ENCODE assay signal across 14 cellular contexts in genomic region chr13:113421673-113422270, GRCh38. TPM values are rescaled to one million over a fixed set of nuclear protein-coding genes. Genes with fewer than 3 reads are reported as not detected.
A peak's percentile ranks its signal among the peaks of the same experiment; 100 is the strongest.
DNase-seq lines count a peak whose midpoint lies in the region; ATAC-seq and TF ChIP-seq lines count a peak whose summit lies in the region.
"Had no signal": no experiment of that assay in that cellular context is flagged by ENCODE, and none has a peak within 500 bp of the region (broad histone marks: within the 10 kb centered on the region; RNA-seq: fewer than 3 reads in every experiment).

No MANE protein-coding gene starts in this region.

- ATAC-seq in SK-N-SH treated with all-trans-retinoic acid at 6 μM for 48 hours (peak; percentile 40), HG03280 (IDR thresholded peaks at IDR 0.05; ENCODE audit: unreplicated experiment) (no peak)
- ATAC-seq: activated naive CD4-positive, alpha-beta T cell treated with anti-CD3 and anti-CD28 coated beads, Interleukin-2, amount 50 U/mL, for 72 hours had no signal

- H2AFZ ChIP-seq in PC-9, result no peak overlapping the region

- no peaks in the 10 kb centered on the region for H3K9me3 ChIP-seq in PC-9 (ENCODE audit: insufficient read depth, low read depth)
- H3K9me3 ChIP-seq: colonic mucosa had no signal

- H3K27me3 Mint-ChIP-seq in progenitor cell of endocrine pancreas, result no peaks in the 10 kb centered on the region

- no peaks in the 10 kb centered on the region for H3K79me2 ChIP-seq in PC-9 (ENCODE audit: low read depth)

- TF ChIP-seq CTCF in fibroblast of mammary gland (conservative IDR thresholded peaks at IDR 0.05; ENCODE audit: control insufficient read depth, insufficient read depth, low read depth, low read length) (no peak), progenitor cell of endocrine pancreas (IDR thresholded peaks at IDR 0.05; ENCODE audit: unreplicated experiment) (no peak), PC-9 (conservative IDR thresholded peaks at IDR 0.05) (no peak)

- no peak overlapping the region for H3K4me2 ChIP-seq in PC-9

- peaks cover 9% of the 10 kb centered on the region for H3K4me1 ChIP-seq in PC-9 (replicated peaks; ENCODE audit: insufficient read depth)
- H3K4me1 ChIP-seq: colonic mucosa had no signal

- no peaks in the 10 kb centered on the region for H4K20me1 ChIP-seq in PC-9 (ENCODE audit: insufficient read depth)

- CTCF ChIA-PET in HEK293T (lab: Yijun Ruan, JAX) (no interaction called here), PC-9 (lab: Charles Lee) (no interaction called here)

- no peak overlapping the region for H3K27ac ChIP-seq in PC-9
- H3K27ac ChIP-seq: colonic mucosa had no signal

- H3K9me3 Mint-ChIP-seq in progenitor cell of endocrine pancreas (ENCODE audit: low read depth), result no peaks in the 10 kb centered on the region
- H3K9me3 Mint-ChIP-seq: activated naive CD4-positive, alpha-beta T cell treated with anti-CD3 and anti-CD28 coated beads, Interleukin-2, amount 50 U/mL, for 72 hours; immature natural killer cell had no signal

- peak overlapping the region; percentile 10 for H3K27ac Mint-ChIP-seq in progenitor cell of endocrine pancreas
- H3K27ac Mint-ChIP-seq: activated naive CD4-positive, alpha-beta T cell treated with anti-CD3 and anti-CD28 coated beads, Interleukin-2, amount 50 U/mL, for 72 hours; immature natural killer cell had no signal

- peaks cover 7% of the 10 kb centered on the region for H3K4me1 Mint-ChIP-seq in progenitor cell of endocrine pancreas (ENCODE audit: low read depth)
- H3K4me1 Mint-ChIP-seq: immature natural killer cell had no signal

- intact Hi-C loops in PC-9 (cut with micrococcal nuclease; ENCODE audit: unreplicated experiment), result no loop called here

- DNase-seq in AG08396 (ENCODE audit: low spot score), result peak; percentile 70
- DNase-seq in fibroblast of mammary gland (ENCODE audit: low read depth), result peak; percentile 59
- no peak for DNase-seq in progenitor cell of endocrine pancreas (ENCODE audit: low spot score, unreplicated experiment)
- DNase-seq in HEK293T (ENCODE audit: extremely low spot score), result no peak
- no peak for DNase-seq in GDM1 (lab: John Stamatoyannopoulos, UW)
- DNase-seq in PC-9, result no peak
- DNase-seq: colonic mucosa, immature natural killer cell, NCI-H1105 treated with DMSO at 0.1 percent for 48 hours, NCI-H2227 treated with DMSO at 0.1 percent for 48 hours had no signal

- no peak overlapping the region for H3K4me3 Mint-ChIP-seq in progenitor cell of endocrine pancreas (ENCODE audit: low read depth)
- H3K4me3 Mint-ChIP-seq: IgD-negative memory B cell, immature natural killer cell had no signal

- BruUV-seq in PC-9 (replicated peaks; lab: Mats Ljungman, UMichigan), result no TSS peak

- peaks cover 12% of the 10 kb centered on the region for H3K36me3 Mint-ChIP-seq in progenitor cell of endocrine pancreas (ENCODE audit: insufficient read depth)
- H3K36me3 Mint-ChIP-seq: activated naive CD4-positive, alpha-beta T cell treated with anti-CD3 and anti-CD28 coated beads, Interleukin-2, amount 50 U/mL, for 72 hours had no signal

- no peak overlapping the region for H3K4me3 ChIP-seq in fibroblast of mammary gland (ENCODE audit: control insufficient read depth, low read depth, low read length)
- no peak overlapping the region for H3K4me3 ChIP-seq in PC-9
- H3K4me3 ChIP-seq: colonic mucosa had no signal

- no peaks in the 10 kb centered on the region for H3K36me3 ChIP-seq in PC-9 (ENCODE audit: low read depth)
- H3K36me3 ChIP-seq: colonic mucosa had no signal

- POLR2A ChIA-PET in HEK293T (lab: Yijun Ruan, JAX) (no interaction called here), PC-9 (lab: Charles Lee; ENCODE audit: unreplicated experiment) (no interaction called here)

- no peaks in the 10 kb centered on the region for H3K9me2 ChIP-seq in PC-9 (ENCODE audit: insufficient read depth)

- peaks cover 19% of the 10 kb centered on the region for H3K27me3 ChIP-seq in PC-9 (ENCODE audit: insufficient read depth, low read depth)
- H3K27me3 ChIP-seq: colonic mucosa had no signal

- peaks cover 23% of the 10 kb centered on the region for H3F3A ChIP-seq in PC-9 (ENCODE audit: insufficient read depth, low read depth)

TF ChIP-seq in SK-N-SH treated with all-trans-retinoic acid at 6 μM for 48 hours, 23 proteins besides CTCF, POLR2A, EP300 and RAD21 (continues in another document):
- no peak for TF ChIP-seq BACH2 (CRISPR knock-in tag; IDR thresholded peaks at IDR 0.05; ENCODE audit: borderline replicate concordance)
- no peak for TF ChIP-seq OSR1 (CRISPR knock-in tag; IDR thresholded peaks at IDR 0.05)
- no peak for TF ChIP-seq POU6F1 (CRISPR knock-in tag; IDR thresholded peaks at IDR 0.05; ENCODE audit: borderline replicate concordance, low read depth)
- no peak for TF ChIP-seq CSRNP3 (CRISPR knock-in tag; IDR thresholded peaks at IDR 0.05)
- TF ChIP-seq SNAI2 (CRISPR knock-in tag; IDR thresholded peaks at IDR 0.05), result no peak
- TF ChIP-seq TOX (CRISPR knock-in tag; IDR thresholded peaks at IDR 0.05; ENCODE audit: borderline replicate concordance), result no peak

TF ChIP-seq in HEK293T, 16 proteins besides CTCF, POLR2A, EP300 and RAD21:
- TF ChIP-seq ZNF384 (IDR thresholded peaks at IDR 0.05) (no peak), LEF1 (IDR thresholded peaks at IDR 0.05; ENCODE audit: borderline replicate concordance) (no peak), FOXA1 (IDR thresholded peaks at IDR 0.05) (no peak), HDGF (IDR thresholded peaks at IDR 0.05; ENCODE audit: borderline replicate concordance) (no peak), NFRKB (IDR thresholded peaks at IDR 0.05) (no peak), TARDBP (IDR thresholded peaks at IDR 0.05) (no peak), BHLHE40 (IDR thresholded peaks at IDR 0.05; ENCODE audit: borderline replicate concordance) (no peak), PKNOX1 (IDR thresholded peaks at IDR 0.05) (no peak), SP1 (IDR thresholded peaks at IDR 0.05) (no peak), FOXM1 (IDR thresholded peaks at IDR 0.05; ENCODE audit: borderline replicate concordance) (no peak), SUZ12 (IDR thresholded peaks at IDR 0.05) (no peak), ELF4 (IDR thresholded peaks at IDR 0.05) (no peak), ARNT (IDR thresholded peaks at IDR 0.05) (no peak), FOXK2 (IDR thresholded peaks at IDR 0.05) (no peak), L3MBTL2 (conservative IDR thresholded peaks at IDR 0.05) (no peak), CTBP1 (IDR thresholded peaks at IDR 0.05; ENCODE audit: borderline replicate concordance) (no peak)

RNA-seq across cellular contexts. Expression of gene ADPRHL1, which starts 31.5 kb away (rescaled TPM):
- 5.2 and 6.8 TPM in 2 replicates for total RNA-seq in progenitor cell of endocrine pancreas
- 11.5 and 16.9 TPM in 2 replicates for total RNA-seq in PC-9 (2021)

RNA-seq across cellular contexts. Expression of gene GRTP1, which starts 57.8 kb away (rescaled TPM):
- total RNA-seq in progenitor cell of endocrine pancreas (22.6 and 26.1 TPM in 2 replicates), PC-9 (2021) (22.2 and 22.9 TPM in 2 replicates)

Comparison
In these comparisons a context has a peak if more than half of its experiments do, and no peak if none do; other contexts are left out.
1. DNase-seq: peak in AG08396 (single experiment) and fibroblast of mammary gland (single experiment); none in progenitor cell of endocrine pancreas (single experiment), HEK293T (single experiment), GDM1 (single experiment) and PC-9 (0 of 2).